ENCODE assay signal across 37 cellular contexts in the genomic region with DNA sequence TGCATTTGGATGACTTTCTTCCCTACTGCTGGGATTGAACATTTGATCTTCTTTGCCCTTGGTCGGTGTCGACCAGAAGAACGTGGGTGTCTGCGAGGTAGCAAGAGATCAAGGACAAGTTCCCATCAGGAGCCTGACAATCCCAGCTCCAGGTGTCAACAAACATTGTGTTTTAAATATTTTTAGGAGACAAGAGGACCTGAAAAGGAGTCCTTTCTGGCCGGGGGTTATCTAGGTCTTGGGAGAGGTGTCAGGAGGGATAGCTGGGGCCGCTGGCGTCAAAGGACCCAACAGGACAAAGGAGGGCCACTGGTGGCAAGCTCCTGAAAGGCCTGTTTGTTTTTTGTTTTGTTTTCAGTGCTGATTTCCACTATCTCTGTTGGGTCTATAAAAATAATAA.
"Had no signal": no experiment of that assay in that cellular context is flagged by ENCODE, and none has a peak within 500 bp of the region (broad histone marks: within the 10 kb centered on the region; RNA-seq: fewer than 3 reads in every experiment).

No MANE protein-coding gene starts in this region.

- FAIRE-seq: bronchial epithelial cell had no signal

- H3K27ac ChIP-seq: ascending aorta, cardiac muscle cell, WERI-Rb-1 had no signal

- H3K4me3 ChIP-seq: ascending aorta, cardiac muscle cell had no signal

- ATAC-seq: activated CD4-positive, alpha-beta T cell treated with anti-CD3 and anti-CD28 coated beads for 36 hours; activated CD8-positive, alpha-beta memory T cell treated with anti-CD3 and anti-CD28 coated beads, Interleukin-2, amount 10 ng/mL, durations not matched to agents 7 days and 5 days; activated CD8-positive, alpha-beta T cell treated with anti-CD3 and anti-CD28 coated beads, Interleukin-2, amount 10 ng/mL, durations not matched to agents 7 days and 5 days; activated naive CD8-positive, alpha-beta T cell treated with anti-CD3 and anti-CD28 coated beads, Interleukin-2, amount 50 U/mL, for 24 hours had no signal

- H3K9me3 Mint-ChIP-seq: activated B cell treated with CpG ODN at 0.5 μM for 24 hours had no signal

- H3K4me1 Mint-ChIP-seq: activated B cell treated with CpG ODN at 0.5 μM for 24 hours; activated CD4-positive, alpha-beta memory T cell treated with anti-CD3 and anti-CD28 coated beads, Interleukin-2, amount 10 ng/mL, durations not matched to agents 7 days and 5 days; activated CD4-positive, alpha-beta T cell treated with anti-CD3 and anti-CD28 coated beads for 36 hours; activated CD4-positive, alpha-beta T cell treated with anti-CD3 and anti-CD28 coated beads, Interleukin-2, amount 10 ng/mL, durations not matched to agents 7 days and 5 days; activated CD8-positive, alpha-beta memory T cell treated with anti-CD3 and anti-CD28 coated beads, Interleukin-2, amount 10 ng/mL, durations not matched to agents 7 days and 5 days; activated naive CD4-positive, alpha-beta T cell treated with anti-CD3 and anti-CD28 coated beads, Interleukin-2, amount 10 ng/mL, durations not matched to agents 7 days and 5 days; activated naive CD4-positive, alpha-beta T cell treated with anti-CD3 and anti-CD28 coated beads, Interleukin-2, amount 50 U/mL, for 24 hours; activated naive CD8-positive, alpha-beta T cell treated with anti-CD3 and anti-CD28 coated beads, Interleukin-2, amount 10 ng/mL, durations not matched to agents 7 days and 5 days; activated naive CD8-positive, alpha-beta T cell treated with anti-CD3 and anti-CD28 coated beads, Interleukin-2, amount 50 U/mL, for 24 hours; central memory CD8-positive, alpha-beta T cell had no signal

- H3K36me3 Mint-ChIP-seq: activated naive CD4-positive, alpha-beta T cell treated with anti-CD3 and anti-CD28 coated beads, Interleukin-2, amount 10 ng/mL, durations not matched to agents 7 days and 5 days; activated naive CD4-positive, alpha-beta T cell treated with anti-CD3 and anti-CD28 coated beads, Interleukin-2, amount 50 U/mL, for 24 hours; activated naive CD8-positive, alpha-beta T cell; activated naive CD8-positive, alpha-beta T cell treated with anti-CD3 and anti-CD28 coated beads, Interleukin-2, amount 10 ng/mL, durations not matched to agents 7 days and 5 days; brain had no signal

- H3K4me3 Mint-ChIP-seq: activated B cell treated with CpG ODN at 0.5 μM for 24 hours; activated CD4-positive, alpha-beta memory T cell treated with anti-CD3 and anti-CD28 coated beads, Interleukin-2, amount 10 ng/mL, durations not matched to agents 7 days and 5 days; activated CD4-positive, alpha-beta T cell treated with anti-CD3 and anti-CD28 coated beads for 36 hours; activated CD4-positive, alpha-beta T cell treated with anti-CD3 and anti-CD28 coated beads, Interleukin-2, amount 10 ng/mL, durations not matched to agents 7 days and 5 days; activated CD8-positive, alpha-beta memory T cell treated with anti-CD3 and anti-CD28 coated beads, Interleukin-2, amount 10 ng/mL, durations not matched to agents 7 days and 5 days; activated CD8-positive, alpha-beta T cell treated with anti-CD3 and anti-CD28 coated beads, Interleukin-2, amount 10 ng/mL, durations not matched to agents 7 days and 5 days; activated naive CD4-positive, alpha-beta T cell treated with anti-CD3 and anti-CD28 coated beads, Interleukin-2, amount 10 ng/mL, durations not matched to agents 7 days and 5 days; activated naive CD4-positive, alpha-beta T cell treated with anti-CD3 and anti-CD28 coated beads, Interleukin-2, amount 50 U/mL, for 24 hours; activated naive CD8-positive, alpha-beta T cell; activated naive CD8-positive, alpha-beta T cell treated with anti-CD3 and anti-CD28 coated beads, Interleukin-2, amount 10 ng/mL, durations not matched to agents 7 days and 5 days; activated naive CD8-positive, alpha-beta T cell treated with anti-CD3 and anti-CD28 coated beads, Interleukin-2, amount 50 U/mL, for 24 hours; activated T-cell treated with anti-CD3 and anti-CD28 coated beads, Interleukin-2, amount 50 U/mL, for 24 hours; brain; central memory CD8-positive, alpha-beta T cell; T-helper 1 cell treated with Interleukin-12 subunit alpha and Interleukin-12 subunit beta and Interleukin-4 antibody, amounts not matched to agents 30 μg/mL and 1 μg/mL, for 36 hours; T-helper 2 cell treated with Interferon-gamma antibody and Interleukin-4, amounts not matched to agents 5 μg/mL and 100 μg/mL, for 36 hours had no signal

- DNase-seq: activated B cell treated with CpG ODN at 0.5 μM for 24 hours; activated CD4-positive, alpha-beta memory T cell treated with anti-CD3 and anti-CD28 coated beads, Interleukin-2, amount 10 ng/mL, durations not matched to agents 7 days and 5 days; activated CD4-positive, alpha-beta T cell treated with anti-CD3 and anti-CD28 coated beads for 36 hours; activated CD4-positive, alpha-beta T cell treated with anti-CD3 and anti-CD28 coated beads for 48 hours; activated CD4-positive, alpha-beta T cell treated with anti-CD3 and anti-CD28 coated beads, Interleukin-2, amount 10 ng/mL, durations not matched to agents 7 days and 5 days; activated CD4-positive, alpha-beta T cell treated with anti-CD3 and anti-CD28 coated beads, Interleukin-2, amount 50 U/mL, for 48 hours; activated CD4-positive, CD25-positive, alpha-beta regulatory T cell treated with anti-CD3 and anti-CD28 coated beads, Interleukin-2, amount 50 U/mL, for 72 hours; activated CD8-positive, alpha-beta memory T cell treated with anti-CD3 and anti-CD28 coated beads for 24 hours; activated CD8-positive, alpha-beta memory T cell treated with anti-CD3 and anti-CD28 coated beads, Interleukin-2, amount 10 ng/mL, durations not matched to agents 7 days and 5 days; activated CD8-positive, alpha-beta memory T cell treated with anti-CD3 and anti-CD28 coated beads, Interleukin-2, amount 50 U/mL, for 48 hours; activated CD8-positive, alpha-beta T cell treated with anti-CD3 and anti-CD28 coated beads, Interleukin-2, amount 10 ng/mL, durations not matched to agents 7 days and 5 days; activated effector memory CD4-positive, alpha-beta T cell treated with Interleukin-2 at 50 U/mL for 16 hours; activated gamma-delta T cell; activated naive CD4-positive, alpha-beta T cell treated with anti-CD3 and anti-CD28 coated beads, Interleukin-2, amount 10 ng/mL, durations not matched to agents 7 days and 5 days; activated naive CD4-positive, alpha-beta T cell treated with Interleukin-2 at 50 U/mL for 16 hours; activated naive CD8-positive, alpha-beta T cell treated with anti-CD3 and anti-CD28 coated beads, Interleukin-2, amount 10 ng/mL, durations not matched to agents 7 days and 5 days; activated naive CD8-positive, alpha-beta T cell treated with anti-CD3 and anti-CD28 coated beads, Interleukin-2, amount 50 U/mL, for 24 hours; activated T-cell treated with anti-CD3 and anti-CD28 coated beads, Interleukin-2, amount 50 U/mL, for 24 hours; activated T-cell treated with anti-CD3 and anti-CD28 coated beads, Interleukin-2, amount 50 U/mL, for 48 hours; amygdala; anterior cingulate cortex; caudate nucleus; cerebellar nuclear complex; T-helper 1 cell; T-helper 2 cell; T-helper 9 cell; WERI-Rb-1 had no signal

- H3K27me3 Mint-ChIP-seq: activated B cell treated with CpG ODN at 0.5 μM for 24 hours; activated CD4-positive, alpha-beta memory T cell treated with anti-CD3 and anti-CD28 coated beads, Interleukin-2, amount 10 ng/mL, durations not matched to agents 7 days and 5 days; activated CD4-positive, alpha-beta T cell treated with anti-CD3 and anti-CD28 coated beads, Interleukin-2, amount 10 ng/mL, durations not matched to agents 7 days and 5 days; activated CD8-positive, alpha-beta memory T cell treated with anti-CD3 and anti-CD28 coated beads, Interleukin-2, amount 10 ng/mL, durations not matched to agents 7 days and 5 days; activated naive CD4-positive, alpha-beta T cell treated with anti-CD3 and anti-CD28 coated beads, Interleukin-2, amount 10 ng/mL, durations not matched to agents 7 days and 5 days; activated naive CD8-positive, alpha-beta T cell treated with anti-CD3 and anti-CD28 coated beads, Interleukin-2, amount 10 ng/mL, durations not matched to agents 7 days and 5 days; activated naive CD8-positive, alpha-beta T cell treated with anti-CD3 and anti-CD28 coated beads, Interleukin-2, amount 50 U/mL, for 24 hours; activated T-cell treated with anti-CD3 and anti-CD28 coated beads, Interleukin-2, amount 50 U/mL, for 24 hours; central memory CD8-positive, alpha-beta T cell had no signal

- H3K27me3 ChIP-seq: ascending aorta, cardiac muscle cell had no signal

- H3K27ac Mint-ChIP-seq: activated B cell treated with CpG ODN at 0.5 μM for 24 hours; activated CD4-positive, alpha-beta memory T cell treated with anti-CD3 and anti-CD28 coated beads, Interleukin-2, amount 10 ng/mL, durations not matched to agents 7 days and 5 days; activated CD4-positive, alpha-beta T cell treated with anti-CD3 and anti-CD28 coated beads for 36 hours; activated CD4-positive, alpha-beta T cell treated with anti-CD3 and anti-CD28 coated beads, Interleukin-2, amount 10 ng/mL, durations not matched to agents 7 days and 5 days; activated CD8-positive, alpha-beta memory T cell treated with anti-CD3 and anti-CD28 coated beads, Interleukin-2, amount 10 ng/mL, durations not matched to agents 7 days and 5 days; activated CD8-positive, alpha-beta T cell treated with anti-CD3 and anti-CD28 coated beads, Interleukin-2, amount 10 ng/mL, durations not matched to agents 7 days and 5 days; activated naive CD4-positive, alpha-beta T cell treated with anti-CD3 and anti-CD28 coated beads, Interleukin-2, amount 10 ng/mL, durations not matched to agents 7 days and 5 days; activated naive CD4-positive, alpha-beta T cell treated with anti-CD3 and anti-CD28 coated beads, Interleukin-2, amount 50 U/mL, for 24 hours; activated naive CD8-positive, alpha-beta T cell; activated naive CD8-positive, alpha-beta T cell treated with anti-CD3 and anti-CD28 coated beads, Interleukin-2, amount 10 ng/mL, durations not matched to agents 7 days and 5 days; activated naive CD8-positive, alpha-beta T cell treated with anti-CD3 and anti-CD28 coated beads, Interleukin-2, amount 50 U/mL, for 24 hours; activated T-cell treated with anti-CD3 and anti-CD28 coated beads, Interleukin-2, amount 50 U/mL, for 24 hours; activated T-helper 2 cell treated with anti-CD3 and anti-CD28 coated beads, Interferon-gamma antibody, Interleukin-2, Interleukin-4, amounts not matched to agents 10 μg/mL and 5 μg/mL and 100 μg/mL, durations not matched to agents 14 hours and 24 hours and 36 hours; brain; T-helper 1 cell treated with Interleukin-12 subunit alpha and Interleukin-12 subunit beta and Interleukin-4 antibody, amounts not matched to agents 30 μg/mL and 1 μg/mL, for 36 hours; T-helper 2 cell treated with Interferon-gamma antibody and Interleukin-4, amounts not matched to agents 5 μg/mL and 100 μg/mL, for 36 hours had no signal

- H3K9me3 ChIP-seq: ascending aorta had no signal

- H3K36me3 ChIP-seq: ascending aorta, cardiac muscle cell, WERI-Rb-1 had no signal

- H3K4me1 ChIP-seq: ascending aorta had no signal
